In the genomic region with DNA sequence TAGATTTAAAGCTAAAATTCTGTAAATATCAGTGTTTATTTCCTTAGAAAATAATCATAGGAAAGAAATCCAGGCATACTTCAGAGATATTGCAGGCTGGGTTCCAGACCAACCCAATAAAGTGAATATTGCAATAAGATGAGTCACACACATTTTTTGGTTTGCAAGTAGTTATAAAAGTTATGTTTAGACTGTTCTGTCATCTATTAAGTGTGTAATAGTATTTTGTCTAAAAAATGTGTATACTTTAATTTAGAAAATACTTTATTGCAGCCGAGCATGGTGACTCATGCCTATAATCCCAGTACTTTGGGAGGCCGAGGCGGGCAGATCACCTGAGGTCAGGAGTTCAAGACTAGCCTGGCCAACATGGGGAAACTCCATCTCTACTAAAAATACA, we compare ENCODE assay signal across 14 cellular contexts. TPM values are rescaled to one million over a fixed set of nuclear protein-coding genes. Genes with fewer than 3 reads are reported as not detected.
DNase-seq lines count a peak whose midpoint lies in the region; ATAC-seq, FAIRE-seq and TF ChIP-seq lines count a peak whose summit lies in the region.
"Had no signal": no experiment of that assay in that cellular context is flagged by ENCODE, and none has a peak within 500 bp of the region (broad histone marks: within the 10 kb centered on the region; RNA-seq: fewer than 3 reads in every experiment).

No MANE protein-coding gene starts in this region.

- DNase-seq in AG10803 (ENCODE audit: low read depth) (peak; percentile 93), M059J (ENCODE audit: low read depth) (peak; percentile 90), non-pigmented ciliary epithelial cell (ENCODE audit: low read depth) (peak; percentile 74), NCI-H774 (lab: John Stamatoyannopoulos, UW) (no peak), GM12891 (ENCODE audit: insufficient read length, low spot score) (no peak), occipital lobe (lab: John Stamatoyannopoulos, UW) (no peak)
- DNase-seq: activated B cell treated with CpG ODN at 0.5 μM for 24 hours, hypothalamus, retina, SHP77 treated with DMSO at 0.1 percent for 48 hours had no signal

- ATAC-seq in HG03442 (IDR thresholded peaks at IDR 0.05; ENCODE audit: unreplicated experiment) = no peak

- FAIRE-seq in endometrium (lab: Jason Lieb, UNC) (peak; percentile 73), GM12891 (lab: Jason Lieb, UNC) (no peak)
- FAIRE-seq: H1 had no signal

- no peak overlapping the region for H3K4me3 ChIP-seq in AG10803 (ENCODE audit: low read length)
- H3K4me3 ChIP-seq: BLaER1 treated with 17β-estradiol and CSF1 and Interleukin-3, amounts not matched to agents 10 nM and 100 nM had no signal

- no peak for TF ChIP-seq POLR2A in GM12891 (IDR thresholded peaks at IDR 0.05; ENCODE audit: low read depth, low read length)

- no peak for TF ChIP-seq CTCF in AG10803 (conservative IDR thresholded peaks at IDR 0.05; ENCODE audit: low read length)

TF ChIP-seq in GM12891, 5 proteins besides CTCF, POLR2A, EP300 and RAD21:
- TF ChIP-seq TAF1 (IDR thresholded peaks at IDR 0.05; ENCODE audit: low read depth, low read length) = no peak
- no peak for TF ChIP-seq PAX5 (IDR thresholded peaks at IDR 0.05; ENCODE audit: insufficient read depth, low read length, severe bottlenecking)
- TF ChIP-seq POLR2AphosphoS5 (IDR thresholded peaks at IDR 0.05; ENCODE audit: low read depth, low read length) = no peak

RNA-seq across cellular contexts. Expression of a gene that starts 6.9 kb away (rescaled TPM):
- total RNA-seq in M059J (2014; rRNA removed; shearing (Covaris generic)) = 27.0 and 33.4 TPM in 2 replicates
- 13.3 TPM for polyA plus RNA-seq in GM12891 (2012; ENCODE audit: low read depth, missing spikeins)
- 33.4 TPM for total RNA-seq in occipital lobe

Comparison
In these comparisons a context has a peak if more than half of its experiments do, and no peak if none do; other contexts are left out.
1. DNase-seq: peak in AG10803 (single experiment), M059J (single experiment) and non-pigmented ciliary epithelial cell (single experiment); none in NCI-H774 (single experiment), GM12891 (single experiment) and occipital lobe (single experiment).